In the genomic region with DNA sequence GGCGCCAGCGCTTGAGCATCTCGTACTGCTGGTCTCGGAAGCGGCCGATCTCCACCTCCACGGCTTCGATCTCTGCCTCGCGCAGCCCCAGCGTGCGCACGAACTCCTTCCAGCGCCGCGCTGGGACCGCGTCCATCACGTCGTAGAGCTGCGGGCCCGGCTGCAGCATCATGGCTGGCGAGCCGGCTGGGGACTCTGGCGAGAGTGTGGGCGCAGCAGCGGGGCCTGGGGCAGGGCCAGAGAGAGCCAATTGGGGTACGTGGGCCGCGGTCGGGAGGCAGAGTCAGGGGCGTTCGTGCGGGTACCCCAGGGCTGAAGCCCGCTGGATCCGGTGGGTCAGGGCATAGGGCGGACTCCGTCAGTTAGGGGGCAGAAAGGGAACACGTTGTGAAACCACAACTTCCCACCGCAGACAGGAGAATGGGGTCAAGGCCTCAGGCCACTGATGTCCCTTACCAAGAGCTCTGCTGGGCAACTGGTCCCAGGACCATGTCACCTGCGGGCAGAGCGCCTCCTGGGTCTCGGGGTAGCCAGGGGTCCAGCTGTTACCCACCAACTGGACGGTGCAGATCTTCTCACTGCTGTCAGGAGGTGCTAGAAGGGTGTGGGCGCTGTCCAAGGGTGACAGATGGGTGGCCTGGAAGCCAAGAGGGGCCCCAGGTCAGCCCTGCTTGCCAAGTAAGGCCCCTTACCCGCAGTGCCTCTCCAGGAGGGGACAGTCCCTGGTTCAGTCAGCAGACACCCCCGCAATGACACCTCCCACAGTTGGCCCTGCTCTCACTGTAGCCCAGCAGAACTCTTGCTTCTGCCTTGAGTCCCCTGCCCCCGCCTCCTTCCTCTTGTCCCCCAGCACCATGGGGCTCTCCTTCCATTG, we compare ENCODE assay signal across 18 cellular contexts. TPM values are rescaled to one million over a fixed set of nuclear protein-coding genes. Genes with fewer than 3 reads are reported as not detected.
DNase-seq lines count a peak whose midpoint lies in the region; ATAC-seq, FAIRE-seq and TF ChIP-seq lines count a peak whose summit lies in the region.
"Had no signal": no experiment of that assay in that cellular context is flagged by ENCODE, and none has a peak within 500 bp of the region (broad histone marks: within the 10 kb centered on the region; RNA-seq: fewer than 3 reads in every experiment).

No MANE protein-coding gene starts in this region.

- no peaks in the 10 kb centered on the region for H3K9me3 ChIP-seq in HEK293 (ENCODE audit: control insufficient read depth, insufficient read depth, low read depth, low read length)
- H3K9me3 ChIP-seq: SK-N-SH, uterus had no signal

- peaks cover 0 to 27% of the 10 kb centered on the region in 2 experiments; a peak in 1 of 3 replicates for H3K36me3 ChIP-seq in HEK293 (ENCODE audit: control insufficient read depth in 2 of 2, insufficient read depth in 1 of 2, low read length in 2 of 2)
- H3K36me3 ChIP-seq: uterus had no signal

- no peaks in the 10 kb centered on the region for H3K9me3 Mint-ChIP-seq in activated T-cell treated with anti-CD3 and anti-CD28 coated beads, Interleukin-2, amount 50 U/mL, for 4 hours
- no peaks in the 10 kb centered on the region for H3K9me3 Mint-ChIP-seq in activated naive CD8-positive, alpha-beta T cell treated with anti-CD3 and anti-CD28 coated beads for 36 hours
- H3K9me3 Mint-ChIP-seq in natural killer cell treated with Interleukin-12 subunit alpha and Interleukin-12 subunit beta and Interleukin-15 and Interleukin-18, amount 100 ng/mL, for 72 hours = no peaks in the 10 kb centered on the region

- H3K36me3 Mint-ChIP-seq in activated T-cell treated with anti-CD3 and anti-CD28 coated beads, Interleukin-2, amount 50 U/mL, for 4 hours (ENCODE audit: insufficient read depth) = peaks cover 15% of the 10 kb centered on the region
- H3K36me3 Mint-ChIP-seq in activated naive CD8-positive, alpha-beta T cell treated with anti-CD3 and anti-CD28 coated beads for 36 hours = peaks cover 29% of the 10 kb centered on the region
- H3K36me3 Mint-ChIP-seq in natural killer cell treated with Interleukin-12 subunit alpha and Interleukin-12 subunit beta and Interleukin-15 and Interleukin-18, amount 100 ng/mL, for 72 hours = peaks cover 5% of the 10 kb centered on the region

- H3K4me1 ChIP-seq in HEK293 (ENCODE audit: control insufficient read depth, insufficient read depth, low read length) = no peaks in the 10 kb centered on the region
- H3K4me1 ChIP-seq: foreskin keratinocyte had no signal

- no peak for FAIRE-seq in GM12892 (lab: Jason Lieb, UNC)
- FAIRE-seq: endothelial cell of umbilical vein, RCC 7860 had no signal

- H3K4me3 Mint-ChIP-seq in activated T-cell treated with anti-CD3 and anti-CD28 coated beads, Interleukin-2, amount 50 U/mL, for 4 hours = peak overlapping the region; percentile 38
- peak overlapping the region; percentile 9 for H3K4me3 Mint-ChIP-seq in activated naive CD8-positive, alpha-beta T cell treated with anti-CD3 and anti-CD28 coated beads for 36 hours
- peak overlapping the region; percentile 75 for H3K4me3 Mint-ChIP-seq in natural killer cell treated with Interleukin-12 subunit alpha and Interleukin-12 subunit beta and Interleukin-15 and Interleukin-18, amount 100 ng/mL, for 72 hours

- no peak for DNase-seq in activated T-cell treated with anti-CD3 and anti-CD28 coated beads, Interleukin-2, amount 50 U/mL, for 4 hours
- DNase-seq in activated T-cell treated with anti-CD3 and anti-CD28 coated beads for 4 hours = no peak
- DNase-seq in activated naive CD8-positive, alpha-beta T cell treated with anti-CD3 and anti-CD28 coated beads for 36 hours = no peak
- no peak for DNase-seq in natural killer cell treated with Interleukin-12 subunit alpha and Interleukin-12 subunit beta and Interleukin-15 and Interleukin-18, amount 100 ng/mL, for 72 hours (ENCODE audit: low spot score)
- no peak for DNase-seq in DMS79 (lab: John Stamatoyannopoulos, UW)
- no peak for DNase-seq in GM12892 (ENCODE audit: insufficient read length)
- DNase-seq: foreskin keratinocyte, left ventricle myocardium superior, NCI-H1092 treated with DMSO at 0.1 percent for 48 hours, NCI-H2171 treated with DMSO at 0.1 percent for 48 hours, SK-N-SH, uterus had no signal

- POLR2A ChIA-PET in HEK293 (lab: Yijun Ruan, JAX) = no interaction called here

- peaks cover 1% of the 10 kb centered on the region for H3K27me3 Mint-ChIP-seq in activated T-cell treated with anti-CD3 and anti-CD28 coated beads, Interleukin-2, amount 50 U/mL, for 4 hours (ENCODE audit: low read depth)
- H3K27me3 Mint-ChIP-seq in activated naive CD8-positive, alpha-beta T cell treated with anti-CD3 and anti-CD28 coated beads for 36 hours = peaks cover 7% of the 10 kb centered on the region
- H3K27me3 Mint-ChIP-seq in natural killer cell treated with Interleukin-12 subunit alpha and Interleukin-12 subunit beta and Interleukin-15 and Interleukin-18, amount 100 ng/mL, for 72 hours = peaks cover 0 to 11% of the 10 kb centered on the region in 2 donors

- CTCF ChIA-PET in HEK293 (lab: Yijun Ruan, JAX) = interaction anchor here (0.8 to 2.7 kb wide), 3 partner anchors 12 to 215 kb away, joined by 3 to 6 read pairs (median 4); no protein-coding TSS in a partner anchor

- ATAC-seq in activated T-cell treated with anti-CD3 and anti-CD28 coated beads, Interleukin-2, amount 50 U/mL, for 4 hours = no peak
- peak; percentile 24 to 29 for ATAC-seq in natural killer cell treated with Interleukin-12 subunit alpha and Interleukin-12 subunit beta and Interleukin-15 and Interleukin-18, amount 100 ng/mL, for 72 hours
- ATAC-seq in HG02884 (IDR thresholded peaks at IDR 0.05; ENCODE audit: unreplicated experiment) = no peak
- ATAC-seq: foreskin keratinocyte had no signal

- H3K4me3 ChIP-seq in HEK293 (ENCODE audit: low read depth, low read length) = no peak overlapping the region
- H3K4me3 ChIP-seq: uterus had no signal

- peak overlapping the region; percentile 34 for H3K27ac Mint-ChIP-seq in activated naive CD8-positive, alpha-beta T cell treated with anti-CD3 and anti-CD28 coated beads for 36 hours
- peak overlapping the region; percentile 94 to 98 for H3K27ac Mint-ChIP-seq in natural killer cell treated with Interleukin-12 subunit alpha and Interleukin-12 subunit beta and Interleukin-15 and Interleukin-18, amount 100 ng/mL, for 72 hours

- H3K4me1 Mint-ChIP-seq in activated T-cell treated with anti-CD3 and anti-CD28 coated beads, Interleukin-2, amount 50 U/mL, for 4 hours (ENCODE audit: low read depth) = peaks cover 52% of the 10 kb centered on the region
- peaks cover 46% of the 10 kb centered on the region for H3K4me1 Mint-ChIP-seq in activated naive CD8-positive, alpha-beta T cell treated with anti-CD3 and anti-CD28 coated beads for 36 hours
- H3K4me1 Mint-ChIP-seq in natural killer cell treated with Interleukin-12 subunit alpha and Interleukin-12 subunit beta and Interleukin-15 and Interleukin-18, amount 100 ng/mL, for 72 hours (ENCODE audit: low read depth in 2 of 2) = peaks cover 29 to 35% of the 10 kb centered on the region in 2 donors

- no peak for TF ChIP-seq POLR2A in GM12892 (IDR thresholded peaks at IDR 0.05; ENCODE audit: low read depth, low read length)

- no peak for TF ChIP-seq CTCF in HEK293 (tag by site-specific recombination; IDR thresholded peaks at IDR 0.05)

- no peak overlapping the region for H3K27ac ChIP-seq in HEK293 (ENCODE audit: extremely low read depth, low read depth, low read length)
- H3K27ac ChIP-seq: foreskin keratinocyte, HL-60, uterus had no signal

TF ChIP-seq in HEK293, 187 proteins besides CTCF, POLR2A, EP300 and RAD21:
- TF ChIP-seq EGR2 (tag by site-specific recombination; IDR thresholded peaks at IDR 0.05; ENCODE audit: low read depth) = 0 out of 2 replicates have a peak, but pooled peaks have one; percentile 30
- no peak for TF ChIP-seq IKZF3 (tag by site-specific recombination; IDR thresholded peaks at IDR 0.05)

RNA-seq across cellular contexts. Expression of a gene that starts 4.2 kb away (rescaled TPM):
- total RNA-seq in activated T-cell treated with anti-CD3 and anti-CD28 coated beads, Interleukin-2, amount 50 U/mL, for 4 hours = 100 to 1,000 TPM; 137 to 149 (median 145) TPM
- 10 to 100 TPM; 64.7 to 67.8 TPM for total RNA-seq in activated naive CD8-positive, alpha-beta T cell treated with anti-CD3 and anti-CD28 coated beads for 36 hours
- total RNA-seq in natural killer cell treated with Interleukin-12 subunit alpha and Interleukin-12 subunit beta and Interleukin-15 and Interleukin-18, amount 100 ng/mL, for 72 hours = 100 to 1,000 TPM in 1 of 2 donors, 10 to 100 TPM in 1; 83.6 to 106 TPM
- polyA plus RNA-seq in GM12892 (2012; ENCODE audit: missing spikeins) = not detected

RNA-seq across cellular contexts. Expression of a gene that starts 29.7 kb away (rescaled TPM):
- 1 to 10 TPM; 1.2 to 2.1 (median 1.4) TPM for total RNA-seq in activated T-cell treated with anti-CD3 and anti-CD28 coated beads, Interleukin-2, amount 50 U/mL, for 4 hours
- 1 to 10 TPM; 2.2 to 2.3 TPM for total RNA-seq in activated naive CD8-positive, alpha-beta T cell treated with anti-CD3 and anti-CD28 coated beads for 36 hours
- under 1 TPM; 0.33 to 0.81 TPM for total RNA-seq in natural killer cell treated with Interleukin-12 subunit alpha and Interleukin-12 subunit beta and Interleukin-15 and Interleukin-18, amount 100 ng/mL, for 72 hours
- polyA plus RNA-seq in GM12892 (2012; ENCODE audit: missing spikeins) = 0.11 TPM

RNA-seq across cellular contexts. Expression of a gene that starts 37.2 kb away (rescaled TPM):
- total RNA-seq in activated T-cell treated with anti-CD3 and anti-CD28 coated beads, Interleukin-2, amount 50 U/mL, for 4 hours = under 1 TPM; 0.42 to 0.76 (median 0.60) TPM
- total RNA-seq in activated naive CD8-positive, alpha-beta T cell treated with anti-CD3 and anti-CD28 coated beads for 36 hours = under 1 TPM; 0.39 to 0.44 TPM
- total RNA-seq in natural killer cell treated with Interleukin-12 subunit alpha and Interleukin-12 subunit beta and Interleukin-15 and Interleukin-18, amount 100 ng/mL, for 72 hours = under 1 TPM; 0.14 to 0.84 TPM
- not detected for polyA plus RNA-seq in GM12892 (2012; ENCODE audit: missing spikeins)

RNA-seq across cellular contexts. Expression of a gene that starts 42.1 kb away (rescaled TPM):
- total RNA-seq in activated T-cell treated with anti-CD3 and anti-CD28 coated beads, Interleukin-2, amount 50 U/mL, for 4 hours = not detected
- total RNA-seq in activated naive CD8-positive, alpha-beta T cell treated with anti-CD3 and anti-CD28 coated beads for 36 hours = not detected
- total RNA-seq in natural killer cell treated with Interleukin-12 subunit alpha and Interleukin-12 subunit beta and Interleukin-15 and Interleukin-18, amount 100 ng/mL, for 72 hours = not detected
- 0.57 TPM for polyA plus RNA-seq in GM12892 (2012; ENCODE audit: missing spikeins)
- total RNA-seq: left ventricle myocardium superior, skeletal muscle tissue had no signal

Comparison
In these comparisons a context has a peak if more than half of its experiments do, and no peak if none do; other contexts are left out.
1. ATAC-seq: peak in natural killer cell treated with Interleukin-12 subunit alpha and Interleukin-12 subunit beta and Interleukin-15 and Interleukin-18, amount 100 ng/mL, for 72 hours (2 of 2); none in activated T-cell treated with anti-CD3 and anti-CD28 coated beads, Interleukin-2, amount 50 U/mL, for 4 hours (0 of 2) and HG02884 (single experiment).
2. H3K4me3 Mint-ChIP-seq: peak in every context shown above with its lines; median percentile 75 in natural killer cell treated with Interleukin-12 subunit alpha and Interleukin-12 subunit beta and Interleukin-15 and Interleukin-18, amount 100 ng/mL, for 72 hours; 38 in activated T-cell treated with anti-CD3 and anti-CD28 coated beads, Interleukin-2, amount 50 U/mL, for 4 hours; 9 in activated naive CD8-positive, alpha-beta T cell treated with anti-CD3 and anti-CD28 coated beads for 36 hours.